15 cellular contexts compared by ENCODE assay signal in genomic region chr4:41385486-41385885, GRCh38.
DNase-seq lines count a peak whose midpoint lies in the region; FAIRE-seq and TF ChIP-seq lines count a peak whose summit lies in the region.
"Had no signal": no experiment of that assay in that cellular context is flagged by ENCODE, and none has a peak within 500 bp of the region (broad histone marks: within the 10 kb centered on the region; RNA-seq: fewer than 3 reads in every experiment).

No MANE protein-coding gene starts in this region.

- TF ChIP-seq CTCF in endothelial cell of umbilical vein (IDR thresholded peaks at IDR 0.05; ENCODE audit: extremely low read depth in 1 of 2, insufficient read depth in 1 of 2, low read depth in 1 of 2, low read length in 2 of 2) (no peak), spleen (IDR thresholded peaks at IDR 0.05 in 8 of 11, conservative IDR thresholded peaks at IDR 0.05 in 3 of 11) (no peak)

- H3K4me1 ChIP-seq in endothelial cell of umbilical vein (ENCODE audit: control insufficient read depth, extremely low read depth, insufficient read depth, low read length) (peaks cover 18% of the 10 kb centered on the region), spleen (peaks cover 0 to 26% (median 6%) of the 10 kb centered on the region in 6 donors)

- H4K20me1 ChIP-seq in endothelial cell of umbilical vein (replicated peaks; ENCODE audit: control insufficient read depth, extremely low read depth, insufficient read depth, low read length): no peaks in the 10 kb centered on the region
- H4K20me1 ChIP-seq: BLaER1 treated with 17β-estradiol and CSF1 and Interleukin-3, amounts not matched to agents 10 nM and 100 nM had no signal

- H3K9me1 ChIP-seq in endothelial cell of umbilical vein (replicated peaks; ENCODE audit: control insufficient read depth, extremely low read depth, insufficient read depth, low read length): no peaks in the 10 kb centered on the region

- BruUV-seq in endothelial cell of umbilical vein (replicated peaks; lab: Mats Ljungman, UMichigan): no TSS peak

- H3K27ac ChIP-seq in SK-N-MC (peak overlapping the region; percentile 14; the same call in 1 of the 2 replicates), cingulate gyrus (ENCODE audit: low read depth, low read length) (peak overlapping the region; percentile 33), endothelial cell of umbilical vein (ENCODE audit: insufficient read depth, low read depth, low read length) (peak overlapping the region; percentile 39), spleen (peak overlapping the region in 7 of 8 donors; percentile 16 to 61 (median 41))
- H3K27ac ChIP-seq: BLaER1 treated with 17β-estradiol and CSF1 and Interleukin-3, amounts not matched to agents 10 nM and 100 nM; HL-60 had no signal

- WGBS in spleen, 5 donors: 83 to 90% (median 89%) methylated on average over 1 of the region's 1 CpG

- TF ChIP-seq POLR2A in endothelial cell of umbilical vein (IDR thresholded peaks at IDR 0.05; ENCODE audit: low read depth, low read length): no peak
- no peak for TF ChIP-seq POLR2A in spleen (IDR thresholded peaks at IDR 0.05)

- POLR2A ChIA-PET in endothelial cell of umbilical vein (lab: Charles Lee): no interaction called here

- H3K79me2 ChIP-seq in endothelial cell of umbilical vein (ENCODE audit: control insufficient read depth, insufficient read depth, low read length): no peaks in the 10 kb centered on the region

- H3K9me3 ChIP-seq in SK-N-MC (ENCODE audit: low read depth, low read length) (no peaks in the 10 kb centered on the region), endothelial cell of umbilical vein (replicated peaks; ENCODE audit: control insufficient read depth, insufficient read depth, low read length) (no peaks in the 10 kb centered on the region), spleen (no peaks in the 10 kb centered on the region)
- H3K9me3 ChIP-seq: BLaER1 treated with 17β-estradiol and CSF1 and Interleukin-3, amounts not matched to agents 10 nM and 100 nM had no signal

- intact Hi-C loops in endothelial cell of umbilical vein (cut with micrococcal nuclease): loop anchor here (1.0 to 5.0 kb wide), 5 partner anchors 25 to 151 kb away; no protein-coding TSS in a partner anchor
- intact Hi-C loops in spleen (cut with DNase I; ENCODE audit: low total_unique reads): no loop called here

- H3K4me3 ChIP-seq in SK-N-MC (peak overlapping the region; percentile 29; the same call in 1 of the 2 replicates), endothelial cell of umbilical vein (replicated peaks in 1 of 3; ENCODE audit: insufficient read depth in 1 of 3, low read depth in 1 of 3, low read length in 3 of 3) (no peak overlapping the region), spleen (no peak overlapping the region)
- H3K4me3 ChIP-seq: BLaER1 treated with 17β-estradiol and CSF1 and Interleukin-3, amounts not matched to agents 10 nM and 100 nM had no signal

- H2AFZ ChIP-seq in endothelial cell of umbilical vein (ENCODE audit: low read depth, low read length): no peak overlapping the region

- FAIRE-seq in endothelial cell of umbilical vein (lab: Jason Lieb, UNC): no peak
- FAIRE-seq: GM19239 had no signal

- peaks cover 3 to 5% of the 10 kb centered on the region in 2 experiments for H3K27me3 ChIP-seq in endothelial cell of umbilical vein (ENCODE audit: control insufficient read depth in 2 of 2, insufficient read depth in 2 of 2, low read length in 2 of 2)
- H3K27me3 ChIP-seq in spleen (replicated peaks in 1 of 7): no peaks in the 10 kb centered on the region
- H3K27me3 ChIP-seq: BLaER1 treated with 17β-estradiol and CSF1 and Interleukin-3, amounts not matched to agents 10 nM and 100 nM had no signal

- CTCF ChIA-PET in endothelial cell of umbilical vein (lab: Charles Lee): interaction anchor here (0.9 to 1.1 kb wide), 3 partner anchors 11 to 276 kb away, joined by 3 to 6 read pairs (median 3); no protein-coding TSS in a partner anchor

- no peak for DNase-seq in SK-N-MC (ENCODE audit: low read depth, low spot score)
- DNase-seq in endothelial cell of umbilical vein (ENCODE audit: low read depth, low spot score): peak; percentile 75
- no peak for DNase-seq in spleen
- DNase-seq in NCI-H1105 (lab: John Stamatoyannopoulos, UW): no peak
- no peak for DNase-seq in NCI-H128 (lab: John Stamatoyannopoulos, UW; ENCODE audit: unreplicated experiment)
- no peak for DNase-seq in KG1 (lab: John Stamatoyannopoulos, UW)
- DNase-seq: 8988T; CD4-positive, CD25-positive, alpha-beta regulatory T cell; DMS53; GF-D8; HCEC 1CT had no signal

- H3K9ac ChIP-seq in SK-N-MC (ENCODE audit: insufficient read length) (no peak overlapping the region), endothelial cell of umbilical vein (replicated peaks; ENCODE audit: extremely low read depth, insufficient read depth, low read length) (no peak overlapping the region)
- H3K9ac ChIP-seq: BLaER1 treated with 17β-estradiol and CSF1 and Interleukin-3, amounts not matched to agents 10 nM and 100 nM had no signal

- H3K36me3 ChIP-seq in SK-N-MC (ENCODE audit: insufficient read depth, low read length) (no peaks in the 10 kb centered on the region), endothelial cell of umbilical vein (ENCODE audit: control insufficient read depth in 2 of 2, extremely low read depth in 1 of 2, insufficient read depth in 2 of 2, low read length in 2 of 2) (peaks cover 0 to 1% of the 10 kb centered on the region in 2 experiments), spleen (no peaks in the 10 kb centered on the region)
- H3K36me3 ChIP-seq: BLaER1 treated with 17β-estradiol and CSF1 and Interleukin-3, amounts not matched to agents 10 nM and 100 nM had no signal

- dilution Hi-C loops in endothelial cell of umbilical vein (cut with MboI; ENCODE audit: extremely low pct_ligation_motif_present, low sequenced_read_pairs): no loop called here

- peak overlapping the region; percentile 14 for H3K4me2 ChIP-seq in endothelial cell of umbilical vein (ENCODE audit: insufficient read depth, low read length)

TF ChIP-seq in endothelial cell of umbilical vein, 7 proteins besides CTCF, POLR2A, EP300 and RAD21:
- TF ChIP-seq MYC (IDR thresholded peaks at IDR 0.05; ENCODE audit: low read depth, low read length): no peak
- no peak for TF ChIP-seq EZH2 (IDR thresholded peaks at IDR 0.05; ENCODE audit: borderline replicate concordance, low read depth, low read length, severe bottlenecking)
- no peak for TF ChIP-seq POLR2AphosphoS5 (IDR thresholded peaks at IDR 0.05; ENCODE audit: insufficient read depth, low read depth, low read length)
- no peak for TF ChIP-seq GATA2 (IDR thresholded peaks at IDR 0.05; ENCODE audit: insufficient read depth, insufficient read length, low read depth, low read length)
- TF ChIP-seq JUN (IDR thresholded peaks at IDR 0.05; ENCODE audit: borderline replicate concordance, insufficient read depth, insufficient read length, low read depth): peak; percentile 59
- no peak for TF ChIP-seq MAX (IDR thresholded peaks at IDR 0.05; ENCODE audit: insufficient read depth, insufficient read length)
- no peak for TF ChIP-seq FOS (IDR thresholded peaks at IDR 0.05; ENCODE audit: borderline replicate concordance, insufficient read depth, low read length)
